Comparison of ENCODE assay signal across 15 cellular contexts in the genomic region with DNA sequence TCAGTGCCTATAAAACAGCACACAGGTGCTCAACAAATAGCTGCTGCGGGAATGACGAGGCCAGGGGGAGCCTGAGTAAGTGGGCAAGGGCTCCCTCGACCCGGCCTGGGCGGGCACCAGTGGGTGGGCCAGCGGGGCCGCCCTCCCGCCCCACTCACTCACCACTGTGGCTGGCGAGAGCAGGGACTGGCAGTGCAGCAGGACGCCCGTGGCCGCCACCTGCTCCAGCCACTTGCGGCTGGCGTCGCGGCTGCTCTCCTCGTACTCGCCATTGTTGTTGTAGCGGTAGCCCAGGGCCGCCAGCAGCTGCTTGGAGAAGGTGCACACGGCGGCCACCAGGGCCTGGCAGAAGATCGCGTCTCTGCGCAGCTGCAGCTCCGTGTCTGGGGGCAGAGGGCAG.
A peak's percentile ranks its signal among the peaks of the same experiment; 100 is the strongest.
DNase-seq lines count a peak whose midpoint lies in the region; ATAC-seq and TF ChIP-seq lines count a peak whose summit lies in the region.
"Had no signal": no experiment of that assay in that cellular context is flagged by ENCODE, and none has a peak within 500 bp of the region (broad histone marks: within the 10 kb centered on the region; RNA-seq: fewer than 3 reads in every experiment).

No MANE protein-coding gene starts in this region.

- H3K27me3 Mint-ChIP-seq in effector memory CD8-positive, alpha-beta T cell = no peaks in the 10 kb centered on the region

- ATAC-seq in Right ventricle myocardium inferior (no peak), GM21576 (IDR thresholded peaks at IDR 0.05; ENCODE audit: unreplicated experiment) (no peak)
- peak; percentile 10 for ATAC-seq in effector memory CD8-positive, alpha-beta T cell (replicated peaks)

- H3K27me3 ChIP-seq in left ventricle myocardium inferior (ENCODE audit: low read depth) = no peaks in the 10 kb centered on the region
- H3K27me3 ChIP-seq in effector memory CD4-positive, alpha-beta T cell (replicated peaks; ENCODE audit: control insufficient read depth, insufficient read depth, low read length, poor library complexity, severe bottlenecking) = no peaks in the 10 kb centered on the region
- H3K27me3 ChIP-seq: BLaER1 had no signal

- peaks cover 80% of the 10 kb centered on the region for H3K36me3 Mint-ChIP-seq in effector memory CD8-positive, alpha-beta T cell (ENCODE audit: insufficient read depth)

- no peak overlapping the region for H3K4me3 Mint-ChIP-seq in effector memory CD8-positive, alpha-beta T cell
- H3K4me3 Mint-ChIP-seq: H9 had no signal

- H3K27ac ChIP-seq in left ventricle myocardium inferior (replicated peaks) = no peak overlapping the region
- H3K27ac ChIP-seq in substantia nigra (ENCODE audit: low read depth, low read length, poor library complexity, severe bottlenecking) = peak overlapping the region; percentile 88
- H3K27ac ChIP-seq in effector memory CD4-positive, alpha-beta T cell (ENCODE audit: insufficient read depth, low read length, poor library complexity, severe bottlenecking) = no peak overlapping the region
- H3K27ac ChIP-seq: PC-9 had no signal

- H3K4me3 ChIP-seq in left ventricle myocardium inferior = no peak overlapping the region
- no peak overlapping the region for H3K4me3 ChIP-seq in effector memory CD4-positive, alpha-beta T cell (ENCODE audit: insufficient read depth, low read depth, low read length, poor library complexity, severe bottlenecking)
- H3K4me3 ChIP-seq: BLaER1, PC-9 had no signal

- peaks cover 45% of the 10 kb centered on the region for H3K36me3 ChIP-seq in left ventricle myocardium inferior
- peaks cover 82% of the 10 kb centered on the region for H3K36me3 ChIP-seq in effector memory CD4-positive, alpha-beta T cell (ENCODE audit: control insufficient read depth, insufficient read depth, low read length)

- peak; percentile 7 for DNase-seq in Right ventricle myocardium inferior (ENCODE audit: missing footprints)
- no peak for DNase-seq in left ventricle myocardium inferior
- peak; percentile 41 for DNase-seq in SHP77 treated with DMSO at 0.1 percent for 48 hours (lab: John Stamatoyannopoulos, UW)
- no peak for DNase-seq in effector memory CD8-positive, alpha-beta T cell
- peak in 4 of 49 donors; percentile 22 to 47 (median 30) for DNase-seq in substantia nigra (lab: John Stamatoyannopoulos, UW)
- no peak for DNase-seq in effector memory CD4-positive, alpha-beta T cell
- no peak for DNase-seq in HCEC 1CT
- DNase-seq: DMS 273 treated with DMSO at 0.1 percent for 48 hours, NCI-H1417 treated with DMSO at 0.1 percent for 48 hours, NCI-H2029 treated with DMSO at 0.1 percent for 48 hours, NCI-H226 had no signal

- intact Hi-C loops in Right ventricle myocardium inferior (cut with DNase I) = no loop called here
- intact Hi-C loops in left ventricle myocardium inferior (cut with micrococcal nuclease) = no loop called here

- peaks cover 14 to 26% of the 10 kb centered on the region in 2 donors for H3K4me1 Mint-ChIP-seq in effector memory CD8-positive, alpha-beta T cell (ENCODE audit: low read depth in 2 of 2)

- H3K4me1 ChIP-seq in left ventricle myocardium inferior = no peaks in the 10 kb centered on the region
- no peaks in the 10 kb centered on the region for H3K4me1 ChIP-seq in effector memory CD4-positive, alpha-beta T cell (ENCODE audit: control insufficient read depth, insufficient read depth, low read length, poor library complexity, severe bottlenecking)

- no peaks in the 10 kb centered on the region for H3K9me3 ChIP-seq in left ventricle myocardium inferior (replicated peaks)
- no peaks in the 10 kb centered on the region for H3K9me3 ChIP-seq in effector memory CD4-positive, alpha-beta T cell (ENCODE audit: control insufficient read depth, low read length)
- H3K9me3 ChIP-seq: BLaER1 had no signal

- peak overlapping the region; percentile 60 to 90 for H3K27ac Mint-ChIP-seq in effector memory CD8-positive, alpha-beta T cell

- TF ChIP-seq CTCF in left ventricle myocardium inferior (IDR thresholded peaks at IDR 0.05; ENCODE audit: borderline replicate concordance) = no peak

- H3K9me3 Mint-ChIP-seq in effector memory CD8-positive, alpha-beta T cell = no peaks in the 10 kb centered on the region
- H3K9me3 Mint-ChIP-seq: H9 had no signal

Comparison
In these comparisons a context has a peak if more than half of its experiments do, and no peak if none do; other contexts are left out.
1. DNase-seq: peak in Right ventricle myocardium inferior (single experiment) and SHP77 treated with DMSO at 0.1 percent for 48 hours (single experiment); none in left ventricle myocardium inferior (single experiment), effector memory CD8-positive, alpha-beta T cell (0 of 3), effector memory CD4-positive, alpha-beta T cell (0 of 3) and HCEC 1CT (single experiment).